ENCODE assay signal across 8 cellular contexts in the genomic region with DNA sequence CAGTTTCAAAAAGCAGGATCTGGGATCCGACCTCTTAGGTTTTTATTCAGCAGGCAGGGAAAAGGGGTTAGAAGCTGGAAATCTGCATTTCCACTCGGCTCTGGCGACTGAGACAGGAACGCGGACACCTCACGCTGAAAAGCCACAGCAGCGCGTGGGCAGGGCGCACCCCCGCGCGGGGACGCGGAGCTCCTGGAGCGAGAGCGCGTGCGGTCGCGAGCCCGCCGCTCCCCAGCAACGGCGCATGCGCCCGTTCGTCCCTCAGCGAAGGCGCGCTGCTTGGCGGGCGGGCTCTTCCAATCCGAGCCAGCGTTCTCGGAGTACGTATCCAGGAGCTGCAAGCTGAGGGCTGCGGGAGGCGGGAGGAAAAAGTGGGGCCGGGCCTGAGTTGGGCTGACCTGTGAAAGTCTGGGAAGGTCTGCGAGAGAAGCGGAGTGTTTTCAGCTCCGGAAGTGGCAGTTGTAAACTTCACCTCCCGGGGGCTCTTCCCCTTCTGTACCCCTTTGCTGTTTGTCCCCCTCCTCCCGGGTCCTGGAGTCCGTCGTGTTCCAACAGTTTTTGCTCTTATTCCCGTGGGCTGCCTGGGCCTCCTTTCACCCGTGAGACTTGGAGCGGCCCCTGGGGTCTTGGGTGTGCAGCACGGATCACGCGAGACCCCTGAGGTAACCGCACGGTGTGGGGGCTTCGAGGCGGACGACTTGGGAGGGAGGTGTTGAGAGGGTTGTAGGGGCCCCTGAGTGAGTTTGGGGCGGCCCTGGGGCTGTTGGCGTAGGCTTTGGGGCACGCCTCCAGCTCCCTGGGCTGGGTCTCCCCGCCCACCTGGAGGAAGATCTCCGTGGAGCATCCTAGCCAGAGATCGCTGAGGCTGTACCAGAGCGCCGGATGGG. TPM values are rescaled to one million over a fixed set of nuclear protein-coding genes. Genes with fewer than 3 reads are reported as not detected.
DNase-seq lines count a peak whose midpoint lies in the region; ATAC-seq and TF ChIP-seq lines count a peak whose summit lies in the region.

A gene (plus strand): TSS at position 403 of the 887 bp plus-strand sequence. CDS start 11,046 bp downstream, outside the sequence.

- peak within 1 kb of the TSS; percentile 80 for H3K27ac Mint-ChIP-seq in CD4-positive, alpha-beta T cell

- intact Hi-C loops in CD4-positive, alpha-beta T cell (cut with DNase I, micrococcal nuclease): loop anchor here (1.0 to 5.0 kb wide), 3 partner anchors 42 to 131 kb away; a partner anchor contains a TSS
- intact Hi-C loops in lower leg skin (cut with DNase I; ENCODE audit: low total_unique reads): no loop called here

- WGBS in lower leg skin, 2 donors: 1% methylated on average over 57 to 63 of the region's 65 CpGs

- H3K4me3 Mint-ChIP-seq in CD4-positive, alpha-beta T cell: peak within 1 kb of the TSS; percentile 95

- no peaks in the 10 kb centered on the region for H3K27me3 ChIP-seq in CD4-positive, alpha-beta T cell (ENCODE audit: control insufficient read depth, insufficient read depth, low read length)

- H3K27ac ChIP-seq in CD4-positive, alpha-beta T cell (ENCODE audit: low read depth, low read length): no peak within 1 kb of the TSS

- peak; percentile 70 to 86 (median 79) for DNase-seq in CD4-positive, alpha-beta T cell
- DNase-seq in NCI-H748 treated with DMSO at 0.1 percent for 48 hours (lab: John Stamatoyannopoulos, UW): peak; percentile 95
- peak; percentile 74 to 80 for DNase-seq in activated CD4-positive, alpha-beta T cell treated with anti-CD3 and anti-CD28 coated beads, Interleukin-2, amount 50 U/mL, for 4 hours
- peak; percentile 76 to 95 for DNase-seq in dermis microvascular lymphatic vessel endothelial cell (ENCODE audit: low read depth in 2 of 2)
- peak; percentile 90 to 98 for DNase-seq in lower leg skin (ENCODE audit: low spot score in 2 of 2)
- DNase-seq in stimulated activated CD4-positive, alpha-beta T cell treated with anti-CD3 and anti-CD28 coated beads, Interleukin-4, amount 100 ng/mL, for 4 hours: peak; percentile 82 to 85

- H3K9me3 Mint-ChIP-seq in CD4-positive, alpha-beta T cell: no peaks in the 10 kb centered on the region

- H3K36me3 Mint-ChIP-seq in CD4-positive, alpha-beta T cell (ENCODE audit: low read depth): peaks cover 13% of the 10 kb centered on the region

- TF ChIP-seq CTCF in CD4-positive, alpha-beta T cell (IDR thresholded peaks at IDR 0.05): no peak
- no peak for TF ChIP-seq CTCF in lower leg skin (IDR thresholded peaks at IDR 0.05)

- CTCF ChIA-PET in CD4-positive, alpha-beta T cell (lab: Charles Lee): interaction anchor here (0.7 to 1.4 kb wide), 5 partner anchors 37 to 54 kb away, joined by 3 to 6 read pairs (median 4); a partner anchor contains a TSS

- POLR2A ChIA-PET in CD4-positive, alpha-beta T cell (lab: Charles Lee): interaction anchor here (0.6 to 4.7 kb wide), 16 partner anchors 9 to 249 kb away, joined by 3 to 122 read pairs (median 4); a partner anchor contains a TSS

- ATAC-seq in CD4-positive, alpha-beta T cell (ENCODE audit: poor library complexity): peak; percentile 85
- peak; percentile 81 for ATAC-seq in GM19397 (IDR thresholded peaks at IDR 0.05; ENCODE audit: unreplicated experiment)
- ATAC-seq in HG03565 (IDR thresholded peaks at IDR 0.05; ENCODE audit: unreplicated experiment): peak; percentile 79

- TF ChIP-seq POLR2A in lower leg skin (IDR thresholded peaks at IDR 0.05): no peak

- H3K9me3 ChIP-seq in CD4-positive, alpha-beta T cell (ENCODE audit: control insufficient read depth, low read length): no peaks in the 10 kb centered on the region

- peaks cover 15% of the 10 kb centered on the region for H3K4me1 Mint-ChIP-seq in CD4-positive, alpha-beta T cell (ENCODE audit: low read depth)

- peak within 1 kb of the TSS; percentile 71 for H3K4me3 ChIP-seq in lower leg skin (ENCODE audit: low read depth, poor library complexity, severe bottlenecking)

- H3K27me3 Mint-ChIP-seq in CD4-positive, alpha-beta T cell: no peaks in the 10 kb centered on the region

RNA-seq across cellular contexts. Expression of the gene that starts here (rescaled TPM):
- total RNA-seq in CD4-positive, alpha-beta T cell: 1 to 10 TPM in 1 of 2 experiments, under 1 TPM in 1; 0.49 to 1.1 TPM
- total RNA-seq in dermis microvascular lymphatic vessel endothelial cell: 0.25 and 0.26 TPM in 2 replicates
- 1 to 10 TPM; 2.5 to 4.2 (median 3.3) TPM for total RNA-seq in lower leg skin

Comparison
In these comparisons a context has a peak if more than half of its experiments do, and no peak if none do; other contexts are left out.
1. Peak in DNase-seq in dermis microvascular lymphatic vessel endothelial cell; RNA of the gene not detected or under 1 TPM.